22 cellular contexts compared by ENCODE assay signal in the genomic region with DNA sequence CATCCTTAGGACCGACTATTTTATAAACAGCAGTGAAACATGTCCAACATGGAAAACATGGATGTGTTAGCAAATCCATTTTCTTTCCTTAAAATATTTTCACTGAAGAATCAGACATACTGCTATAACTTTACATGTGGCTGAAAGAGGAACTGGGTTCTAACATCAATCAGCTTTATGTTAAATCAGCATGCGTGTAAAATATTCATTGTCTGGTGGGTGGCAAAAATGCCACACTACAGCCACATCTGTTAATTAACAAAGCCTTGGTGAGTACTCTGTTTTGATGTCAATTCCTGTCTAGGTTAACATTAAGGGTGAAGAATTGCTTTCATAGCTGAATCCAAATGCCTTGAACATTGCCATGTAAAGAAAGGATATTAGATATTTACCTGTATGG.
A peak's percentile ranks its signal among the peaks of the same experiment; 100 is the strongest.
DNase-seq lines count a peak whose midpoint lies in the region; ATAC-seq, FAIRE-seq and TF ChIP-seq lines count a peak whose summit lies in the region.
"Had no signal": no experiment of that assay in that cellular context is flagged by ENCODE, and none has a peak within 500 bp of the region (broad histone marks: within the 10 kb centered on the region; RNA-seq: fewer than 3 reads in every experiment).

No MANE protein-coding gene starts in this region.

- TF ChIP-seq CTCF in GM06990 (IDR thresholded peaks at IDR 0.05; ENCODE audit: insufficient read depth, low read length, poor library complexity, severe bottlenecking) (no peak), OCI-LY3 (IDR thresholded peaks at IDR 0.05; ENCODE audit: low read depth, low read length) (no peak), GM12878 (IDR thresholded peaks at IDR 0.05 in 2 of 3, conservative IDR thresholded peaks at IDR 0.05 in 1 of 3; ENCODE audit: control insufficient read depth in 2 of 3, extremely low read depth in 1 of 3, insufficient read depth in 1 of 3, low read depth in 3 of 3, low read length in 3 of 3) (no peak)

- RAD21 ChIA-PET in GM12878 (lab: Charles Lee; ENCODE audit: unreplicated experiment): interaction anchor here (1.0 to 1.6 kb wide), 3 partner anchors 21 to 126 kb away, joined by 3 to 4 read pairs (median 4); no protein-coding TSS in a partner anchor

- H3K27ac ChIP-seq in OCI-LY3 (ENCODE audit: low read length): no peak overlapping the region
- H3K27ac ChIP-seq in GM12878 (ENCODE audit: control insufficient read depth, insufficient read depth): no peak overlapping the region
- H3K27ac ChIP-seq: 22Rv1; A549; BLaER1 treated with 17β-estradiol and CSF1 and Interleukin-3, amounts not matched to agents 10 nM and 100 nM; C4-2B had no signal

- in situ Hi-C loops in GM12878 (cut with MboI): no loop called here

- WGBS in GM12878 (ENCODE audit: insufficient coverage, insufficient replicate concordance, low lambda C conversion rate, missing lambda C conversion rate): 38% methylated on average over 2 of the region's 2 CpGs

- DNase-seq in GM06990 (ENCODE audit: extremely low read depth, insufficient read length): peak; percentile 33
- peak; percentile 2 for DNase-seq in GM12878 (ENCODE audit: low read depth, low spot score)
- DNase-seq in HT-29 (ENCODE audit: low spot score): no peak
- DNase-seq: AML-193; Caco-2; Calu3; CD4-positive, alpha-beta T cell; CD8-positive, alpha-beta T cell; DMS79 treated with DMSO at 0.1 percent for 48 hours; GF-D8 had no signal

- TF ChIP-seq RAD21 in GM12878 (IDR thresholded peaks at IDR 0.05; ENCODE audit: insufficient read depth, low read depth, low read length): no peak

- H3K4me1 ChIP-seq in OCI-LY3 (ENCODE audit: low read length): peaks cover 13% of the 10 kb centered on the region
- H3K4me1 ChIP-seq in GM12878 (ENCODE audit: control insufficient read depth, insufficient read depth, low read length): no peaks in the 10 kb centered on the region
- H3K4me1 ChIP-seq: BLaER1 treated with 17β-estradiol and CSF1 and Interleukin-3, amounts not matched to agents 10 nM and 100 nM; Caco-2 had no signal

- H3K79me2 ChIP-seq in OCI-LY3 (ENCODE audit: low read length) (no peaks in the 10 kb centered on the region), GM12878 (ENCODE audit: control insufficient read depth, insufficient read depth, low read length) (no peaks in the 10 kb centered on the region)

- H3K4me2 ChIP-seq in OCI-LY3 (ENCODE audit: low read length) (peak overlapping the region; percentile 16; the same call in 1 of the 2 replicates), GM12878 (ENCODE audit: control insufficient read depth, insufficient read depth) (no peak overlapping the region)
- H3K4me2 ChIP-seq: BLaER1 treated with 17β-estradiol and CSF1 and Interleukin-3, amounts not matched to agents 10 nM and 100 nM had no signal

- CTCF ChIA-PET in GM12878 (lab: Yijun Ruan, JAX): interaction anchor here (0.6 to 1.9 kb wide), 5 partner anchors 22 to 119 kb away, joined by 3 to 6 read pairs (median 3); no protein-coding TSS in a partner anchor

- H3K9me3 ChIP-seq in OCI-LY3 (ENCODE audit: insufficient read depth, low read length) (no peaks in the 10 kb centered on the region), GM12878 (replicated peaks; ENCODE audit: control insufficient read depth, insufficient read depth, low read length) (no peaks in the 10 kb centered on the region)
- H3K9me3 ChIP-seq: A549; BLaER1 treated with 17β-estradiol and CSF1 and Interleukin-3, amounts not matched to agents 10 nM and 100 nM; Caco-2 had no signal

- TF ChIP-seq POLR2A in GM12878 (IDR thresholded peaks at IDR 0.05; ENCODE audit: low read depth, low read length): no peak

- H2AFZ ChIP-seq in OCI-LY3 (ENCODE audit: low read depth, low read length) (no peak overlapping the region), GM12878 (ENCODE audit: control insufficient read depth, low read depth, low read length) (no peak overlapping the region)

- H3K27me3 ChIP-seq in GM06990 (replicated peaks; ENCODE audit: control insufficient read depth, insufficient read depth, low read length) (no peaks in the 10 kb centered on the region), OCI-LY3 (ENCODE audit: low read depth, low read length) (no peaks in the 10 kb centered on the region), GM12878 (replicated peaks in 1 of 2; ENCODE audit: control insufficient read depth in 2 of 2, insufficient read depth in 2 of 2, low read length in 1 of 2) (no peaks in the 10 kb centered on the region)
- H3K27me3 ChIP-seq: BLaER1 treated with 17β-estradiol and CSF1 and Interleukin-3, amounts not matched to agents 10 nM and 100 nM had no signal

- H3K9ac ChIP-seq in OCI-LY3 (ENCODE audit: low read length) (no peak overlapping the region), GM12878 (ENCODE audit: control insufficient read depth, insufficient read depth, low read length) (no peak overlapping the region)
- H3K9ac ChIP-seq: BLaER1 treated with 17β-estradiol and CSF1 and Interleukin-3, amounts not matched to agents 10 nM and 100 nM had no signal

- peak; percentile 7 for FAIRE-seq in GM12878 (lab: Jason Lieb, UNC)
- FAIRE-seq: A549, D721Med, G401.6, GM12892, GM18507, GM19239 had no signal

- H4K20me1 ChIP-seq in OCI-LY3 (ENCODE audit: insufficient read depth, low read length): no peaks in the 10 kb centered on the region
- no peaks in the 10 kb centered on the region for H4K20me1 ChIP-seq in GM12878 (ENCODE audit: control insufficient read depth, insufficient read depth)
- H4K20me1 ChIP-seq: BLaER1 treated with 17β-estradiol and CSF1 and Interleukin-3, amounts not matched to agents 10 nM and 100 nM had no signal

- no peaks in the 10 kb centered on the region for H3K36me3 ChIP-seq in GM06990 (ENCODE audit: control insufficient read depth, insufficient read depth, low read length)
- no peaks in the 10 kb centered on the region for H3K36me3 ChIP-seq in OCI-LY3 (replicated peaks; ENCODE audit: low read depth, low read length)
- H3K36me3 ChIP-seq in GM12878 (ENCODE audit: control insufficient read depth in 2 of 2, insufficient read depth in 2 of 2, low read length in 1 of 2): no peaks in the 10 kb centered on the region
- H3K36me3 ChIP-seq: BLaER1 treated with 17β-estradiol and CSF1 and Interleukin-3, amounts not matched to agents 10 nM and 100 nM had no signal

- peak; percentile 93 for ATAC-seq in GM12878
- ATAC-seq in GM19035 (IDR thresholded peaks at IDR 0.05; ENCODE audit: unreplicated experiment): no peak
- no peak for ATAC-seq in HG03457 (IDR thresholded peaks at IDR 0.05; ENCODE audit: unreplicated experiment)
- ATAC-seq: A549; CD8-positive, alpha-beta T cell had no signal

- TF ChIP-seq EP300 in GM12878 (IDR thresholded peaks at IDR 0.05; ENCODE audit: borderline replicate concordance in 1 of 2, control insufficient read depth in 1 of 2, low read depth in 2 of 2, low read length in 2 of 2): peak in 1 of 2 experiments; percentile 65; a peak in 2 of 4 replicates

- SMC1A ChIA-PET in GM12878 (lab: Charles Lee; ENCODE audit: uncharacterized antibody, unreplicated experiment): interaction anchor here (0.8 to 2.1 kb wide), 3 partner anchors 19 to 97 kb away, joined by 3 to 8 read pairs (median 4); no protein-coding TSS in a partner anchor

- no TSS peak for BruUV-seq in GM12878 (replicated peaks; lab: Mats Ljungman, UMichigan)

- POLR2A ChIA-PET in GM12878 (lab: Charles Lee): no interaction called here

- H3K4me3 ChIP-seq in GM06990 (replicated peaks; ENCODE audit: low read depth, low read length) (no peak overlapping the region), OCI-LY3 (ENCODE audit: low read length) (no peak overlapping the region), GM12878 (no peak overlapping the region)
- H3K4me3 ChIP-seq: A549; BLaER1 treated with 17β-estradiol and CSF1 and Interleukin-3, amounts not matched to agents 10 nM and 100 nM had no signal

- intact Hi-C loops in GM12878 (cut with micrococcal nuclease; ENCODE audit: unreplicated experiment): no loop called here

TF ChIP-seq in GM12878, 131 proteins besides CTCF, POLR2A, EP300 and RAD21 (continues in another document):
- peak; percentile 54 to 74; a peak in 2 of 4 replicates for TF ChIP-seq IKZF2 (IDR thresholded peaks at IDR 0.05)
- no peak for TF ChIP-seq NFIC (IDR thresholded peaks at IDR 0.05; ENCODE audit: low read depth, low read length)
- TF ChIP-seq POU2F2 (IDR thresholded peaks at IDR 0.05; ENCODE audit: borderline replicate concordance, low read depth, low read length): no peak; the same call in 2 of the 3 replicates
- peak; percentile 76; the same call in 1 of the 2 replicates for TF ChIP-seq ZNF217 (IDR thresholded peaks at IDR 0.05)
- TF ChIP-seq SPI1 (IDR thresholded peaks at IDR 0.05; ENCODE audit: borderline replicate concordance, insufficient read depth, low read depth, low read length): peak; percentile 80; the same call in 1 of the 2 replicates
- TF ChIP-seq MLLT1 (IDR thresholded peaks at IDR 0.05): peak; percentile 36; the same call in 1 of the 2 replicates
- no peak for TF ChIP-seq USF1 (IDR thresholded peaks at IDR 0.05; ENCODE audit: borderline replicate concordance, extremely low read length, insufficient read depth, low read depth, low read length)
